Comparison of ENCODE assay signal across 10 cellular contexts in the genomic region with DNA sequence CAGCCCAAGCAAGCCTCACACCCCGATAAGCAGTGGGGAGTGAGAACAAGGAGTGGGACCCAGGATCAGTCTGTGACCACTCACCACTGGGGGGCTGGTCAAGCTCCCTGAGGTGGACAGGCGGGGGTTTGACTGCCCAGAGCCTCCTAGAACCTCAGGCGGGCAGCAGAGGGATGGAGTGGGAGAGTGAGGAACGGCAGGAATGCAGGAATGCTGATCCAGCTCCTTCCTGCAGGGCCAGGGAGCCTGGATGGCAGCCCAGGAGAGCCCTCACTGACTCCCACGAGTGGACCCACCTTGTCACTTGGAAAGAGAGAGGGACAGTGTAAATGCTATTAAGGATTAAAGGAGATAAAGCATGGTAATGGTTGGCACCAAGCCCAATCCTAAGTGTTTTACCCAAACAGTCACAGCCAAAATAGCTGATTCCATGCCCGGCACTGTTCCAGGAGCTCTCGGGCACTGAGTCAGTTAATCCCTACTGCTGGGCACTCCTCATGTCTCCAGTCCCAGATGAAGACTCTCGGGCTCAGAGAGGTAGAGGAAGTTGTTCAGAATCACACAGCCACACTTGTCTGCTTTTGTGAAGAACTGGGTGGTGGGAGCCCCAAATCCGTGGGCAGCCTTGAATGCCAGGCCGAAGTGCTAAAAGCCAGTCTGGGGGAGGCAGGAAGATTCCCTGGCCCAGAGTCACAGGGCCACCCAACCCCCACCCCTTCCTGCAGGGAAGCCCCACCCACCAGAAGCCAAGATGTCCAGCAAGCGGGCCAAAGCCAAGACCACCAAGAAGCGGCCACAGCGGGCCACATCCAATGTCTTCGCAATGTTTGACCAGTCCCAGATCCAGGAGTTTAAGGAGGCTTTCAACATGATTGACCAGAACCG. TPM values are rescaled to one million over a fixed set of nuclear protein-coding genes. Genes with fewer than 3 reads are reported as not detected.
DNase-seq lines count a peak whose midpoint lies in the region; ATAC-seq and TF ChIP-seq lines count a peak whose summit lies in the region.
"Had no signal": no experiment of that assay in that cellular context is flagged by ENCODE, and none has a peak within 500 bp of the region (broad histone marks: within the 10 kb centered on the region; RNA-seq: fewer than 3 reads in every experiment).

No MANE protein-coding gene starts in this region.

- H3K9me3 ChIP-seq in thyroid gland: no peaks in the 10 kb centered on the region

- intact Hi-C loops in thyroid gland (cut with DNase I): no loop called here

- H3K4me1 ChIP-seq in thyroid gland: peaks cover 39 to 40% of the 10 kb centered on the region in 2 donors

- H3K27ac ChIP-seq in thyroid gland: peak overlapping the region; percentile 94 to 100 (median 95)

- H3K27me3 Mint-ChIP-seq in activated T-cell treated with anti-CD3 and anti-CD28 coated beads, Interleukin-2, amount 50 U/mL, for 4 hours (ENCODE audit: low read depth): peaks cover 3% of the 10 kb centered on the region

- DNase-seq in M059J (ENCODE audit: low read depth) (peak; percentile 89), astrocyte of the hippocampus (ENCODE audit: low read depth, low spot score) (peak; percentile 91), iris pigment epithelial cell (ENCODE audit: low read depth) (peak; percentile 51), thyroid gland (peak; percentile 81 to 85), SIG-M5 (lab: John Stamatoyannopoulos, UW) (no peak), foreskin melanocyte (no peak), NCI-H2081 treated with DMSO at 0.1 percent for 48 hours (lab: John Stamatoyannopoulos, UW) (no peak)
- DNase-seq in activated T-cell treated with anti-CD3 and anti-CD28 coated beads, Interleukin-2, amount 50 U/mL, for 4 hours: no peak
- DNase-seq: hippocampal formation, NCI-H69 had no signal

- H3K4me1 Mint-ChIP-seq in activated T-cell treated with anti-CD3 and anti-CD28 coated beads, Interleukin-2, amount 50 U/mL, for 4 hours (ENCODE audit: low read depth): no peaks in the 10 kb centered on the region

- no peaks in the 10 kb centered on the region for H3K27me3 ChIP-seq in thyroid gland

- no peak for ATAC-seq in activated T-cell treated with anti-CD3 and anti-CD28 coated beads, Interleukin-2, amount 50 U/mL, for 4 hours

- no peaks in the 10 kb centered on the region for H3K36me3 Mint-ChIP-seq in activated T-cell treated with anti-CD3 and anti-CD28 coated beads, Interleukin-2, amount 50 U/mL, for 4 hours (ENCODE audit: insufficient read depth)

- peaks cover 5 to 25% of the 10 kb centered on the region in 2 donors for H3K36me3 ChIP-seq in thyroid gland

- TF ChIP-seq POLR2A in thyroid gland (IDR thresholded peaks at IDR 0.05): no peak

- H3K9me3 Mint-ChIP-seq in activated T-cell treated with anti-CD3 and anti-CD28 coated beads, Interleukin-2, amount 50 U/mL, for 4 hours: no peaks in the 10 kb centered on the region

- WGBS in thyroid gland, 2 donors: 41 to 54% methylated on average over 10 to 15 of the region's 15 CpGs

- TF ChIP-seq CTCF in thyroid gland (IDR thresholded peaks at IDR 0.05): peak in 1 of 6 experiments; percentile 5

- no peak overlapping the region for H3K4me3 Mint-ChIP-seq in activated T-cell treated with anti-CD3 and anti-CD28 coated beads, Interleukin-2, amount 50 U/mL, for 4 hours

- no peak overlapping the region for H3K4me3 ChIP-seq in thyroid gland (replicated peaks in 1 of 3)

RNA-seq across cellular contexts. Expression of a gene that starts 3.1 kb away (rescaled TPM):
- 29.0 and 39.2 TPM in 2 replicates for total RNA-seq in M059J (2014; rRNA removed; shearing (Covaris generic))
- total RNA-seq in thyroid gland: 100 to 1,000 TPM in 1 of 4 donors, 10 to 100 TPM in 3; 60.9 to 161 (median 80.3) TPM
- total RNA-seq in activated T-cell treated with anti-CD3 and anti-CD28 coated beads, Interleukin-2, amount 50 U/mL, for 4 hours: 1 to 10 TPM in 1 of 3 donors, under 1 TPM in 2; 0.90 to 1.2 (median 0.98) TPM

RNA-seq across cellular contexts. Expression of a gene that starts 29.0 kb away (rescaled TPM):
- 15.4 and 23.9 TPM in 2 replicates for total RNA-seq in M059J (2014; rRNA removed; shearing (Covaris generic))
- total RNA-seq in thyroid gland: 10 to 100 TPM; 14.2 to 28.8 (median 18.9) TPM
- total RNA-seq in activated T-cell treated with anti-CD3 and anti-CD28 coated beads, Interleukin-2, amount 50 U/mL, for 4 hours: 10 to 100 TPM; 62.2 to 63.9 (median 62.5) TPM

Comparison
In these comparisons a context has a peak if more than half of its experiments do, and no peak if none do; other contexts are left out.
1. DNase-seq: peak in M059J (single experiment), astrocyte of the hippocampus (single experiment), iris pigment epithelial cell (single experiment) and thyroid gland (2 of 2); none in SIG-M5 (single experiment), foreskin melanocyte (single experiment), NCI-H2081 treated with DMSO at 0.1 percent for 48 hours (single experiment) and activated T-cell treated with anti-CD3 and anti-CD28 coated beads, Interleukin-2, amount 50 U/mL, for 4 hours (single experiment).
2. RNA of a gene that starts 3.1 kb away (total RNA-seq): 60.9 to 161 TPM in thyroid gland and 29.0 to 39.2 TPM in M059J; 0.90 to 1.2 TPM in activated T-cell treated with anti-CD3 and anti-CD28 coated beads, Interleukin-2, amount 50 U/mL, for 4 hours; every median in the first group is over 10 times any median in the second.